Comparison of ENCODE assay signal across 14 cellular contexts in the genomic region with DNA sequence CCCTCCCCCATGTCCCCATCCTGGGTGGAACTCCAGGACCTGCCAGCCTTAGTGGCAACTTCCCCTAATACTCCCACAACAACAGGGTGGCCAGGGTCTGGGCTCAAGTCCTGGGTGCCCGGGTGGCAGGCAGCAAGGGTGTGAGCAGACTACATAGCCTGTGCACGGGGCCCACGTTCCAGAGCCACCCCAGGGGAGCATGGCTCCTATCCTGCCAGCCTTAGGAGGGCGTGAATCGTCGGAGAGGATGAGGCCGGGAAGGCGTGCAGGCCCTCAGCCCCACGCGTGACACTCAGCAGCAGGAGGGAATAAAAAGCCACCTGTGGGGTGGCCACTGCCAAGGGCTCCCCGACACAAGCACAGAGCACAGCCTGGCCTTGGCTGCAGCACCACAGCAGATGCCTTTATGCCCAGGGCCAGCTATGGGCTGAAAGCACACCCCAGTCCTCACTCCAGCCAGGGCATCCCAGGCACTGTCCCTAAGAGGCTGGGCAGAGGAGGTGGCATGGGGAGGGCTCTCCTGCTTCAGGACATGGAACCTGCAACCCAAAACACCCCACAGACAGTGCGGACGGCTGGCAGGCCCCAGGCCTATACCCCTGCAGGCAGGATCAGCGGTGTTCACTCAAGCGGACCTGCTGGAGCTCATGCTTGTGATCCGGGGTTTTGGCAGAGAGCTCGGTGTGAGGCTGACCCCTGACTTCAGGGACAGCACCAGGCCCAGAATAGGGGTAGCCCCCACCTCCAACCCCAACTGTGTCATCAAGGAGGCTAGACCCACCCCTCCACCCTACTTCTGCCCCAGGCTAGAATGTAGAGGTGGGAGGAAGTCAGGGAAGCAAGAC. TPM values are rescaled to one million over a fixed set of nuclear protein-coding genes. Genes with fewer than 3 reads are reported as not detected.
DNase-seq lines count a peak whose midpoint lies in the region; ATAC-seq and TF ChIP-seq lines count a peak whose summit lies in the region.
"Had no signal": no experiment of that assay in that cellular context is flagged by ENCODE, and none has a peak within 500 bp of the region (broad histone marks: within the 10 kb centered on the region; RNA-seq: fewer than 3 reads in every experiment).

No MANE protein-coding gene starts in this region.

- H3K36me3 ChIP-seq in Caco-2 (ENCODE audit: control insufficient read depth, insufficient read depth, low read length) (peaks cover 6% of the 10 kb centered on the region; the same call in 1 of the 2 replicates), skeletal muscle tissue (ENCODE audit: control insufficient read depth in 3 of 3, insufficient read depth in 3 of 3, low read length in 3 of 3) (no peaks in the 10 kb centered on the region)
- H3K36me3 ChIP-seq: adrenal gland had no signal

- no TSS peak for BruUV-seq in Caco-2 (replicated peaks; lab: Mats Ljungman, UMichigan)
- no TSS peak for BruUV-seq in MCF 10A (replicated peaks; lab: Mats Ljungman, UMichigan)

- H3K9me3 ChIP-seq in Caco-2 (no peaks in the 10 kb centered on the region), skeletal muscle tissue (ENCODE audit: control insufficient read depth in 3 of 3, low read length in 3 of 3) (no peaks in the 10 kb centered on the region)
- H3K9me3 ChIP-seq: adrenal gland had no signal

- H3K4me3 Mint-ChIP-seq in Caco-2 (ENCODE audit: unreplicated experiment) (no peak overlapping the region), MCF 10A (ENCODE audit: unreplicated experiment) (no peak overlapping the region)
- no peak overlapping the region for H3K4me3 Mint-ChIP-seq in activated naive CD4-positive, alpha-beta T cell treated with anti-CD3 and anti-CD28 coated beads for 36 hours
- H3K4me3 Mint-ChIP-seq: natural killer cell had no signal

- intact Hi-C loops in Caco-2 (cut with micrococcal nuclease; ENCODE audit: unreplicated experiment) = no loop called here
- intact Hi-C loops in MCF 10A (cut with micrococcal nuclease) = no loop called here
- intact Hi-C loops in activated naive CD4-positive, alpha-beta T cell treated with anti-CD3 and anti-CD28 coated beads for 36 hours (cut with micrococcal nuclease) = loop anchor here (5.0 kb wide), 1 partner anchor 79 kb away; no protein-coding TSS in a partner anchor

- DNase-seq in Caco-2 (no peak), MCF 10A (ENCODE audit: unreplicated experiment) (no peak), foreskin melanocyte (no peak)
- no peak for DNase-seq in stimulated activated naive CD4-positive, alpha-beta T cell treated with Interleukin-2 at 50 U/mL for 16 hours (lab: John Stamatoyannopoulos, UW)
- no peak for DNase-seq in activated naive CD4-positive, alpha-beta T cell treated with anti-CD3 and anti-CD28 coated beads for 36 hours
- DNase-seq: activated CD4-positive, alpha-beta T cell treated with anti-CD3 and anti-CD28 coated beads, Interleukin-2, amount 50 U/mL, for 1 hour; natural killer cell; NCI-H1417 treated with DMSO at 0.1 percent for 48 hours had no signal

- no peaks in the 10 kb centered on the region for H3K27me3 ChIP-seq in Caco-2 (replicated peaks; ENCODE audit: control insufficient read depth, insufficient read depth, low read length)
- no peaks in the 10 kb centered on the region for H3K27me3 ChIP-seq in layer of hippocampus (ENCODE audit: control insufficient read depth, insufficient read depth, low read length)
- H3K27me3 ChIP-seq in skeletal muscle tissue (ENCODE audit: control insufficient read depth in 3 of 3, insufficient read depth in 3 of 3, low read length in 3 of 3) = no peaks in the 10 kb centered on the region
- H3K27me3 ChIP-seq: adrenal gland had no signal

- H3K4me1 Mint-ChIP-seq in Caco-2 (ENCODE audit: low read depth, unreplicated experiment) (peaks cover 59% of the 10 kb centered on the region), MCF 10A (ENCODE audit: insufficient read depth, unreplicated experiment) (peaks cover 40% of the 10 kb centered on the region)
- H3K4me1 Mint-ChIP-seq in activated naive CD4-positive, alpha-beta T cell treated with anti-CD3 and anti-CD28 coated beads for 36 hours (ENCODE audit: low read depth) = peaks cover 3% of the 10 kb centered on the region

- H3K4me1 ChIP-seq in Caco-2 (peaks cover 82% of the 10 kb centered on the region), skeletal muscle tissue (ENCODE audit: control insufficient read depth in 3 of 3, insufficient read depth in 3 of 3, low read length in 3 of 3) (peaks cover 87 to 90% (median 88%) of the 10 kb centered on the region in 3 donors)

- POLR2A ChIA-PET in Caco-2 (lab: Charles Lee) = no interaction called here
- POLR2A ChIA-PET in MCF 10A (lab: Yijun Ruan, JAX) = interaction anchor here (1.0 to 4.4 kb wide), 7 partner anchors 9 to 145 kb away, joined by 3 to 106 read pairs (median 7); no protein-coding TSS in a partner anchor

- H3K9me3 Mint-ChIP-seq in Caco-2 (ENCODE audit: unreplicated experiment) (no peaks in the 10 kb centered on the region), MCF 10A (ENCODE audit: unreplicated experiment) (no peaks in the 10 kb centered on the region)
- no peaks in the 10 kb centered on the region for H3K9me3 Mint-ChIP-seq in activated naive CD4-positive, alpha-beta T cell treated with anti-CD3 and anti-CD28 coated beads for 36 hours
- H3K9me3 Mint-ChIP-seq: natural killer cell had no signal

- ATAC-seq in HG02884 (IDR thresholded peaks at IDR 0.05; ENCODE audit: unreplicated experiment) = no peak
- ATAC-seq: natural killer cell had no signal

- no peaks in the 10 kb centered on the region for H3K27me3 Mint-ChIP-seq in Caco-2 (ENCODE audit: insufficient read depth, unreplicated experiment)
- H3K27me3 Mint-ChIP-seq in MCF 10A (ENCODE audit: insufficient read depth, unreplicated experiment) = no peaks in the 10 kb centered on the region
- H3K27me3 Mint-ChIP-seq in activated naive CD4-positive, alpha-beta T cell treated with anti-CD3 and anti-CD28 coated beads for 36 hours (ENCODE audit: low read depth) = peaks cover 24% of the 10 kb centered on the region

- H3K27ac ChIP-seq in layer of hippocampus (ENCODE audit: low read depth, low read length) (peak overlapping the region; percentile 99), skeletal muscle tissue (ENCODE audit: low read depth, low read length) (peak overlapping the region; percentile 96)

- no peak for TF ChIP-seq CTCF in Caco-2 (IDR thresholded peaks at IDR 0.05; ENCODE audit: insufficient read depth in 1 of 2, low read depth in 1 of 2, low read length in 1 of 2, severe bottlenecking in 1 of 2, unreplicated experiment in 1 of 2)
- no peak for TF ChIP-seq CTCF in MCF 10A (IDR thresholded peaks at IDR 0.05; ENCODE audit: unreplicated experiment)

- H3K27ac Mint-ChIP-seq in Caco-2 (ENCODE audit: unreplicated experiment) (peak overlapping the region; percentile 95), MCF 10A (ENCODE audit: low read depth, unreplicated experiment) (peak overlapping the region; percentile 96)
- H3K27ac Mint-ChIP-seq in activated naive CD4-positive, alpha-beta T cell treated with anti-CD3 and anti-CD28 coated beads for 36 hours = no peak overlapping the region
- H3K27ac Mint-ChIP-seq: natural killer cell had no signal

- H3K36me3 Mint-ChIP-seq in Caco-2 (ENCODE audit: insufficient read depth, unreplicated experiment) = peaks cover 76% of the 10 kb centered on the region
- H3K36me3 Mint-ChIP-seq in MCF 10A (ENCODE audit: insufficient read depth, unreplicated experiment) = peaks cover 11% of the 10 kb centered on the region
- no peaks in the 10 kb centered on the region for H3K36me3 Mint-ChIP-seq in activated naive CD4-positive, alpha-beta T cell treated with anti-CD3 and anti-CD28 coated beads for 36 hours (ENCODE audit: low read depth)
- H3K36me3 Mint-ChIP-seq: natural killer cell had no signal

- H3K9ac ChIP-seq in skeletal muscle tissue (ENCODE audit: low read depth in 1 of 3, low read length in 3 of 3) = peak overlapping the region; percentile 62 to 92 (median 84)

- CTCF ChIA-PET in Caco-2 (lab: Charles Lee) = interaction anchor here (1.0 to 2.0 kb wide), 2 partner anchors 14 to 15 kb away, joined by 4 to 9 read pairs; no protein-coding TSS in a partner anchor
- CTCF ChIA-PET in MCF 10A (lab: Yijun Ruan, JAX) = interaction anchor here (0.5 to 2.7 kb wide), 9 partner anchors 13 to 250 kb away, joined by 3 to 26 read pairs (median 3); a partner anchor contains a TSS
- CTCF ChIA-PET in activated naive CD4-positive, alpha-beta T cell treated with anti-CD3 and anti-CD28 coated beads for 36 hours (lab: Charles Lee) = interaction anchor here (0.7 kb wide), 1 partner anchor 15 kb away, joined by 3 read pairs; no protein-coding TSS in a partner anchor

- no peak overlapping the region for H3K4me3 ChIP-seq in Caco-2 (ENCODE audit: low read depth, low read length)
- peak overlapping the region; percentile 7 to 83 (median 76) for H3K4me3 ChIP-seq in skeletal muscle tissue (ENCODE audit: low read length in 3 of 3)
- H3K4me3 ChIP-seq: adrenal gland had no signal

RNA-seq across cellular contexts. Expression of a gene that starts 2.7 kb away (rescaled TPM):
- 94.0 and 95.5 TPM in 2 replicates for total RNA-seq in Caco-2 (2022)
- total RNA-seq in MCF 10A (2022) = 58.6 and 68.1 TPM in 2 replicates
- 19.3 TPM for total RNA-seq in skeletal muscle tissue
- total RNA-seq in activated naive CD4-positive, alpha-beta T cell treated with anti-CD3 and anti-CD28 coated beads for 36 hours = under 1 TPM; 0.67 to 0.81 TPM
- total RNA-seq: natural killer cell had no signal

RNA-seq across cellular contexts. Expression of a gene that starts 30.0 kb away (rescaled TPM):
- total RNA-seq in Caco-2 (2022) = not detected in 2 replicates
- not detected in 2 replicates for total RNA-seq in MCF 10A (2022)
- not detected for total RNA-seq in skeletal muscle tissue
- not detected for total RNA-seq in activated naive CD4-positive, alpha-beta T cell treated with anti-CD3 and anti-CD28 coated beads for 36 hours
- total RNA-seq: frontal cortex, natural killer cell, RPMI7951 had no signal

RNA-seq across cellular contexts. Expression of a gene that starts 41.8 kb away (rescaled TPM):
- not detected in 2 replicates for total RNA-seq in Caco-2 (2022)
- total RNA-seq in MCF 10A (2022) = not detected in 2 replicates
- total RNA-seq in skeletal muscle tissue = not detected
- not detected for total RNA-seq in activated naive CD4-positive, alpha-beta T cell treated with anti-CD3 and anti-CD28 coated beads for 36 hours
- total RNA-seq: frontal cortex, natural killer cell, RPMI7951 had no signal

Comparison
In these comparisons a context has a peak if more than half of its experiments do, and no peak if none do; other contexts are left out.
1. RNA of a gene that starts 2.7 kb away (total RNA-seq): 94.0 to 95.5 TPM in Caco-2, 58.6 to 68.1 TPM in MCF 10A and 19.3 TPM in skeletal muscle tissue (single experiment); 0.67 to 0.81 TPM in activated naive CD4-positive, alpha-beta T cell treated with anti-CD3 and anti-CD28 coated beads for 36 hours; every median in the first group is over 10 times any median in the second.